8 cellular contexts compared by ENCODE assay signal in genomic region chr1:36285450-36286101, GRCh38. TPM values are rescaled to one million over a fixed set of nuclear protein-coding genes. Genes with fewer than 3 reads are reported as not detected.
DNase-seq lines count a peak whose midpoint lies in the region; ATAC-seq, FAIRE-seq and TF ChIP-seq lines count a peak whose summit lies in the region.

No MANE protein-coding gene starts in this region.

- FAIRE-seq in HepG2 (lab: Jason Lieb, UNC), result no peak

- ATAC-seq in WTC11 (peak; percentile 71), HepG2 (peak; percentile 84), HG03025 (IDR thresholded peaks at IDR 0.05; ENCODE audit: low FRiP score, unreplicated experiment) (no peak)

- H3K27ac ChIP-seq in colonic mucosa, result no peak overlapping the region
- no peak overlapping the region for H3K27ac ChIP-seq in HepG2 (ENCODE audit: extremely low read length, insufficient read depth, low read length)

- peak overlapping the region; percentile 57; the same call in 1 of the 2 replicates for H3K27ac Mint-ChIP-seq in WTC11

- no peak overlapping the region for H3K4me3 ChIP-seq in colonic mucosa
- no peak overlapping the region for H3K4me3 ChIP-seq in HepG2 (replicated peaks in 1 of 3; ENCODE audit: insufficient read depth in 1 of 3, low read depth in 2 of 3, low read length in 3 of 3)

- intact Hi-C loops in colonic mucosa (cut with DNase I), result loop anchor here (5.0 to 10.0 kb wide), 3 partner anchors 101 to 193 kb away; partner anchors contain the start of gene MAP7D1
- intact Hi-C loops in HepG2 (cut with micrococcal nuclease; ENCODE audit: unreplicated experiment), result loop anchor here (1.0 to 5.0 kb wide), 5 partner anchors 16 to 188 kb away; partner anchors contain the start of genes THRAP3 and TRAPPC3

- TF ChIP-seq RAD21 in HepG2 (CRISPR knock-in tag; IDR thresholded peaks at IDR 0.05), result peak; percentile 87

- no peaks in the 10 kb centered on the region for H3K4me1 Mint-ChIP-seq in WTC11

- H3K9me3 Mint-ChIP-seq in WTC11, result no peaks in the 10 kb centered on the region

- no peak overlapping the region for H3K9ac ChIP-seq in colonic mucosa (ENCODE audit: low read depth in 2 of 2, low read length in 2 of 2)
- H3K9ac ChIP-seq in HepG2 (ENCODE audit: insufficient read depth, low read depth, low read length), result no peak overlapping the region

- DNase-seq in Ammon's horn (ENCODE audit: low spot score), result peak; percentile 92
- DNase-seq in HCEC 1CT, result peak; percentile 82
- DNase-seq in NCI-H446 (lab: John Stamatoyannopoulos, UW), result peak; percentile 81 to 82
- peak; percentile 44 for DNase-seq in WTC11 (ENCODE audit: low spot score)
- peak; percentile 72 for DNase-seq in colonic mucosa
- peak; percentile 86 for DNase-seq in HepG2 (ENCODE audit: low spot score)
- DNase-seq in stimulated activated CD8-positive, alpha-beta memory T cell treated with anti-CD3 and anti-CD28 coated beads, Interleukin-12 subunit alpha, Interleukin-12 subunit beta, amount 100 ng/mL, for 1 hour (ENCODE audit: low read depth), result peak; percentile 42

- no peak for TF ChIP-seq POLR2A in HepG2 (IDR thresholded peaks at IDR 0.05; ENCODE audit: insufficient read depth in 1 of 2, low read depth in 2 of 2, low read length in 2 of 2)

- in situ Hi-C loops in HepG2 (cut with HindIII; ENCODE audit: extremely low pct_ligation_motif_present, low pct_unique_long_range_greater_than_20kb), result loop anchor here (5.0 kb wide), 1 partner anchor 133 kb away; no protein-coding TSS in a partner anchor

- H3K4me3 Mint-ChIP-seq in WTC11, result no peak overlapping the region

- WGBS in HepG2 (ENCODE audit: low lambda C conversion rate), result 52% methylated on average over 7 of the region's 7 CpGs

- CTCF ChIA-PET in WTC11 (lab: Charles Lee) (interaction anchor here (0.7 to 2.3 kb wide), 42 partner anchors 10 to 1652 kb away, joined by 3 to 54 read pairs (median 6); partner anchors contain the start of genes SH3D21, THRAP3 and TRAPPC3), HepG2 (lab: Yijun Ruan, JAX; ENCODE audit: low intra/inter-chr PET ratio, low total read pairs) (interaction anchor here (0.9 to 2.1 kb wide), 4 partner anchors 17 to 186 kb away, joined by 3 to 18 read pairs (median 6); partner anchors contain the start of gene TRAPPC3)

- H3K9me3 ChIP-seq in colonic mucosa, result no peaks in the 10 kb centered on the region
- no peaks in the 10 kb centered on the region for H3K9me3 ChIP-seq in HepG2 (ENCODE audit: low read length)

- no peaks in the 10 kb centered on the region for H3K27me3 ChIP-seq in colonic mucosa
- no peaks in the 10 kb centered on the region for H3K27me3 ChIP-seq in HepG2 (ENCODE audit: control insufficient read depth in 1 of 2, insufficient read depth in 2 of 2, low read length in 2 of 2)

- peaks cover 16% of the 10 kb centered on the region for H3K79me2 ChIP-seq in HepG2 (ENCODE audit: insufficient read depth, low read length)

- no peaks in the 10 kb centered on the region for H3K27me3 Mint-ChIP-seq in WTC11 (ENCODE audit: low read depth)

- POLR2A ChIA-PET in WTC11 (lab: Charles Lee), result interaction anchor here (1.3 kb wide), 1 partner anchor 136 kb away, joined by 4 read pairs; the partner anchor contains the start of gene TRAPPC3
- POLR2A ChIA-PET in HepG2 (lab: Yijun Ruan, JAX), result interaction anchor here (0.6 to 1.4 kb wide), 7 partner anchors 16 to 135 kb away, joined by 3 to 9 read pairs (median 4); partner anchors contain the start of gene THRAP3

- TF ChIP-seq CTCF in WTC11 (IDR thresholded peaks at IDR 0.05) (peak; percentile 55), colonic mucosa (IDR thresholded peaks at IDR 0.05) (peak; percentile 65), HepG2 (CRISPR knock-in tag; IDR thresholded peaks at IDR 0.05) (peak; percentile 80)

- no peak overlapping the region for H2AFZ ChIP-seq in HepG2 (ENCODE audit: low read length)

- BruUV-seq in HepG2 (replicated peaks; lab: Mats Ljungman, UMichigan), result no TSS peak

- H3K4me1 ChIP-seq in colonic mucosa, result no peaks in the 10 kb centered on the region
- H3K4me1 ChIP-seq in HepG2 (ENCODE audit: insufficient read depth, low read length), result no peaks in the 10 kb centered on the region; the same call in 1 of the 2 replicates

- no peaks in the 10 kb centered on the region for H4K20me1 ChIP-seq in HepG2 (ENCODE audit: insufficient read depth, low read length)

- H3K4me2 ChIP-seq in HepG2 (ENCODE audit: low read depth, low read length), result no peak overlapping the region

- peaks cover 62% of the 10 kb centered on the region for H3K36me3 Mint-ChIP-seq in WTC11

- H3K36me3 ChIP-seq in colonic mucosa (peaks cover 6% of the 10 kb centered on the region), HepG2 (replicated peaks in 1 of 2; ENCODE audit: control insufficient read depth in 1 of 2, insufficient read depth in 2 of 2, low read length in 2 of 2) (peaks cover 24 to 84% of the 10 kb centered on the region in 2 experiments)

- TF ChIP-seq EP300 in HepG2 (IDR thresholded peaks at IDR 0.05; ENCODE audit: low read depth in 2 of 2, low read length in 2 of 2), result no peak
- no peak for TF ChIP-seq EP300 in HepG2 (CRISPR knock-in tag; IDR thresholded peaks at IDR 0.05; ENCODE audit: borderline replicate concordance)

TF ChIP-seq in WTC11, 78 proteins besides CTCF, POLR2A, EP300 and RAD21 (continues in another document):
- TF ChIP-seq JUN (CRISPR knock-in tag; IDR thresholded peaks at IDR 0.05), result no peak
- no peak for TF ChIP-seq GRHL2 (CRISPR knock-in tag; IDR thresholded peaks at IDR 0.05; ENCODE audit: insufficient replicate concordance, severe bottlenecking)
- no peak for TF ChIP-seq MXD4 (CRISPR knock-in tag; IDR thresholded peaks at IDR 0.05; ENCODE audit: borderline replicate concordance)
- no peak for TF ChIP-seq SOX15 (CRISPR knock-in tag; IDR thresholded peaks at IDR 0.05)
- no peak for TF ChIP-seq GTF2I (CRISPR knock-in tag; conservative IDR thresholded peaks at IDR 0.05)
- no peak for TF ChIP-seq CBFB (CRISPR knock-in tag; IDR thresholded peaks at IDR 0.05; ENCODE audit: low read depth)

TF ChIP-seq in HepG2, 621 proteins besides CTCF, POLR2A, EP300 and RAD21 (continues in another document):
- TF ChIP-seq NBN (conservative IDR thresholded peaks at IDR 0.05) (no peak), KAT8 (CRISPR knock-in tag; IDR thresholded peaks at IDR 0.05) (no peak), MTF2 (CRISPR knock-in tag; IDR thresholded peaks at IDR 0.05; ENCODE audit: borderline replicate concordance) (no peak), ZNF251 (CRISPR knock-in tag; IDR thresholded peaks at IDR 0.05) (no peak), SRSF1 (optimal IDR thresholded peaks at IDR 0.05; ENCODE audit: low read depth, low read length) (no peak)

RNA-seq across cellular contexts. Expression of gene SH3D21, which starts 20.6 kb away (rescaled TPM):
- 22.1 to 29.3 TPM (median 26.9 TPM) in 3 replicates for total RNA-seq in WTC11 (2021)
- total RNA-seq in colonic mucosa, result 10 to 100 TPM in 1 of 2 donors, 1 to 10 TPM in 1; 7.4 to 22.8 TPM
- total RNA-seq in HepG2 (2016; rRNA removed; fragmentation: Illumina TruSeq; extraction: Trizol), result 1.4 and 5.1 TPM in 2 replicates
- 0.79 and 0.81 TPM in 2 replicates for total RNA-seq in HepG2 (2016; cell fraction: cytosol; rRNA removed; fragmentation: Illumina TruSeq; extraction: Trizol; ENCODE audit: low read depth)
- total RNA-seq in HepG2 (2016; cell fraction: insoluble cytoplasmic fraction; rRNA removed; fragmentation: Illumina TruSeq; extraction: Trizol), result 0.98 and 4.8 TPM in 2 replicates
- total RNA-seq in HepG2 (2016; cell fraction: membrane; rRNA removed; fragmentation: Illumina TruSeq; extraction: Trizol), result 1.1 TPM in 2 replicates
- total RNA-seq in HepG2 (2016; cell fraction: nucleus; rRNA removed; fragmentation: Illumina TruSeq; extraction: Trizol), result 6.7 and 7.2 TPM in 2 replicates
- polyA plus RNA-seq in HepG2 (2011; rRNA removed), result 8.6 and 8.7 TPM in 2 replicates
- 1.6 and 1.7 TPM in 2 replicates for polyA plus RNA-seq in HepG2 (2011; cell fraction: cytosol; rRNA removed)
- polyA plus RNA-seq in HepG2 (2011; cell fraction: nucleus; rRNA removed), result 84.9 and 116 TPM in 2 replicates
- polyA plus RNA-seq in HepG2 (2012), result 6.9 and 8.0 TPM in 2 replicates
- 0.40 and 0.63 TPM in 2 replicates for polyA plus RNA-seq in HepG2 (2016; cell fraction: cytosol; fragmentation: Illumina TruSeq; extraction: Trizol; ENCODE audit: low read depth)
- polyA plus RNA-seq in HepG2 (2016; cell fraction: insoluble cytoplasmic fraction; fragmentation: Illumina TruSeq; extraction: Trizol; ENCODE audit: low read depth), result 2.1 and 2.3 TPM in 2 replicates
- 1.0 and 1.1 TPM in 2 replicates for polyA plus RNA-seq in HepG2 (2016; cell fraction: membrane; fragmentation: Illumina TruSeq; extraction: Trizol; ENCODE audit: low read depth)
- polyA plus RNA-seq in HepG2 (2016; cell fraction: nucleus; fragmentation: Illumina TruSeq; extraction: Trizol; ENCODE audit: insufficient read depth, low read depth), result 21.9 and 30.8 TPM in 2 replicates
- 3.0 and 3.2 TPM in 2 replicates for polyA minus RNA-seq in HepG2 (2011; rRNA and poly(A)+ RNA removed; ENCODE audit: low replicate concordance)
- polyA minus RNA-seq in HepG2 (2011; cell fraction: cytosol; rRNA and poly(A)+ RNA removed), result 1.1 and 1.7 TPM in 2 replicates
- 15.7 and 16.0 TPM in 2 replicates for polyA minus RNA-seq in HepG2 (2011; cell fraction: nucleus; rRNA and poly(A)+ RNA removed)

RNA-seq across cellular contexts. Expression of gene EVA1B, which starts 37.9 kb away (rescaled TPM):
- total RNA-seq in WTC11 (2021) (32.0 to 45.2 TPM (median 41.5 TPM) in 3 replicates), colonic mucosa (1 to 10 TPM; 5.3 to 8.7 TPM), HepG2 (2016; rRNA removed; fragmentation: Illumina TruSeq; extraction: Trizol) (3.8 and 6.6 TPM in 2 replicates)
- 17.4 and 24.0 TPM in 2 replicates for total RNA-seq in HepG2 (2016; cell fraction: cytosol; rRNA removed; fragmentation: Illumina TruSeq; extraction: Trizol; ENCODE audit: low read depth)
- total RNA-seq in HepG2 (2016; cell fraction: insoluble cytoplasmic fraction; rRNA removed; fragmentation: Illumina TruSeq; extraction: Trizol), result 5.1 and 5.9 TPM in 2 replicates
- 15.5 and 17.9 TPM in 2 replicates for total RNA-seq in HepG2 (2016; cell fraction: membrane; rRNA removed; fragmentation: Illumina TruSeq; extraction: Trizol)
- 2.5 and 2.7 TPM in 2 replicates for total RNA-seq in HepG2 (2016; cell fraction: nucleus; rRNA removed; fragmentation: Illumina TruSeq; extraction: Trizol)
- 3.9 and 5.8 TPM in 2 replicates for polyA plus RNA-seq in HepG2 (2011; rRNA removed)
- polyA plus RNA-seq in HepG2 (2011; cell fraction: cytosol; rRNA removed), result 4.7 and 13.2 TPM in 2 replicates
- polyA plus RNA-seq in HepG2 (2011; cell fraction: nucleus; rRNA removed), result 7.5 and 8.1 TPM in 2 replicates
- polyA plus RNA-seq in HepG2 (2012), result 2.8 and 7.2 TPM in 2 replicates
- 17.5 and 21.2 TPM in 2 replicates for polyA plus RNA-seq in HepG2 (2016; cell fraction: cytosol; fragmentation: Illumina TruSeq; extraction: Trizol; ENCODE audit: low read depth)
- polyA plus RNA-seq in HepG2 (2016; cell fraction: insoluble cytoplasmic fraction; fragmentation: Illumina TruSeq; extraction: Trizol; ENCODE audit: low read depth), result 3.5 and 4.8 TPM in 2 replicates
- 12.3 and 13.6 TPM in 2 replicates for polyA plus RNA-seq in HepG2 (2016; cell fraction: membrane; fragmentation: Illumina TruSeq; extraction: Trizol; ENCODE audit: low read depth)
- 5.0 and 5.9 TPM in 2 replicates for polyA plus RNA-seq in HepG2 (2016; cell fraction: nucleus; fragmentation: Illumina TruSeq; extraction: Trizol; ENCODE audit: insufficient read depth, low read depth)
- 1.2 and 5.8 TPM in 2 replicates for polyA minus RNA-seq in HepG2 (2011; rRNA and poly(A)+ RNA removed; ENCODE audit: low replicate concordance)
- polyA minus RNA-seq in HepG2 (2011; cell fraction: cytosol; rRNA and poly(A)+ RNA removed), result 2.5 and 3.6 TPM in 2 replicates
- polyA minus RNA-seq in HepG2 (2011; cell fraction: nucleus; rRNA and poly(A)+ RNA removed), result 0.50 and 0.90 TPM in 2 replicates

Comparison
In these comparisons a context has a peak if more than half of its experiments do, and no peak if none do; other contexts are left out.
1. DNase-seq: peak in every context shown above with its lines; median percentile 92 in Ammon's horn; 86 in HepG2; 82 in HCEC 1CT; 82 in NCI-H446; 72 in colonic mucosa; 44 in WTC11; 42 in stimulated activated CD8-positive, alpha-beta memory T cell treated with anti-CD3 and anti-CD28 coated beads, Interleukin-12 subunit alpha, Interleukin-12 subunit beta, amount 100 ng/mL, for 1 hour.